In genomic region chr19:2888739-2889224, GRCh38 we compare ENCODE assay signal across 1 cellular context.
TF ChIP-seq lines count a peak whose summit lies in the region.

No MANE protein-coding gene starts in this region.

TF ChIP-seq in WTC11, 78 proteins besides CTCF, POLR2A, EP300 and RAD21 (continued from another document):
- TF ChIP-seq, protein P1, sequence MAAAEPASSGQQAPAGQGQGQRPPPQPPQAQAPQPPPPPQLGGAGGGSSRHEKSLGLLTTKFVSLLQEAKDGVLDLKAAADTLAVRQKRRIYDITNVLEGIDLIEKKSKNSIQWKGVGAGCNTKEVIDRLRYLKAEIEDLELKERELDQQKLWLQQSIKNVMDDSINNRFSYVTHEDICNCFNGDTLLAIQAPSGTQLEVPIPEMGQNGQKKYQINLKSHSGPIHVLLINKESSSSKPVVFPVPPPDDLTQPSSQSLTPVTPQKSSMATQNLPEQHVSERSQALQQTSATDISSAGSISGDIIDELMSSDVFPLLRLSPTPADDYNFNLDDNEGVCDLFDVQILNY (CRISPR knock-in tag; IDR thresholded peaks at IDR 0.05), result no peak
- TF ChIP-seq NR3C1 (CRISPR knock-in tag; conservative IDR thresholded peaks at IDR 0.05; ENCODE audit: low read depth), result no peak
- TF ChIP-seq, protein P2, sequence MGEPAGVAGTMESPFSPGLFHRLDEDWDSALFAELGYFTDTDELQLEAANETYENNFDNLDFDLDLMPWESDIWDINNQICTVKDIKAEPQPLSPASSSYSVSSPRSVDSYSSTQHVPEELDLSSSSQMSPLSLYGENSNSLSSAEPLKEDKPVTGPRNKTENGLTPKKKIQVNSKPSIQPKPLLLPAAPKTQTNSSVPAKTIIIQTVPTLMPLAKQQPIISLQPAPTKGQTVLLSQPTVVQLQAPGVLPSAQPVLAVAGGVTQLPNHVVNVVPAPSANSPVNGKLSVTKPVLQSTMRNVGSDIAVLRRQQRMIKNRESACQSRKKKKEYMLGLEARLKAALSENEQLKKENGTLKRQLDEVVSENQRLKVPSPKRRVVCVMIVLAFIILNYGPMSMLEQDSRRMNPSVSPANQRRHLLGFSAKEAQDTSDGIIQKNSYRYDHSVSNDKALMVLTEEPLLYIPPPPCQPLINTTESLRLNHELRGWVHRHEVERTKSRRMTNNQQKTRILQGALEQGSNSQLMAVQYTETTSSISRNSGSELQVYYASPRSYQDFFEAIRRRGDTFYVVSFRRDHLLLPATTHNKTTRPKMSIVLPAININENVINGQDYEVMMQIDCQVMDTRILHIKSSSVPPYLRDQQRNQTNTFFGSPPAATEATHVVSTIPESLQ (CRISPR knock-in tag; IDR thresholded peaks at IDR 0.05), result no peak
TF ChIP-seq in WTC11: peak in this region for 0.
